In the genomic region with DNA sequence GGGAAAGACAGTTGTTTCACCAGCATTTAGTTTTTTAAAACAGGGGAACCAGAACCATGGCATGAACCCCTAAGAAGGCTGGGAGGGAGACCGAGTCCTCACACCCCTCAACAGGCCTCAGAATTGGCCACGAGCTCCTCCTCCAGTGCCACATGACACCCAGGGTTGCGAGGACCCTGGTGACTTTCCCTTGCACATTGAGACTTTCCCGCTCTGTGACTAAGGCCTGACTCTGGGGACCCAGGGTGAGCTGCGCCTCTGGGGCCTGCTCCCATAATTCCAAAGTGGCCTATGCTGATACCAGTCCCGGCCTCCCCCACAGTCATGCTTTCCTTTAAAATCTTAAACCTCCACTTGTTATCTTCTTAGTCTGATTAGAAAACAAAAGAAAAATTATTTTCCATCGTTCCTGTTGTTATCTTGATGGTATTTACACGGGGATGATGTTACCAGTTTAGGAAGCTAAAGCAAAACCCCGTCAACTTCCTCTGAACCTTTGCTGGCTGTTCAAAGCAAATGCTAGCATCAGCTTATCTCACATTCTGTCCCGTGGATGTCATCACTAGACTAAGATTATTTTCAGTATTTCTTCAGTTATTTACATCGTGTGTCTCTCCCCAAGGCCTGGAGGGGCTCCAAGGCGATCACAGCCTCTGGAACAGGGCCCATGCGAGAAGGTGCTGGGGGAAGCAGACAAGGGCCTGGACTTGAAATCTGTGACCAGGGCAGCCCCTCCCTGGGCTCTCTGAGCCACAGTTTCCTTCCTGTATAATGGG, we compare ENCODE assay signal across 9 cellular contexts. TPM values are rescaled to one million over a fixed set of nuclear protein-coding genes. Genes with fewer than 3 reads are reported as not detected.
DNase-seq lines count a peak whose midpoint lies in the region; ATAC-seq, FAIRE-seq and TF ChIP-seq lines count a peak whose summit lies in the region.
"Had no signal": no experiment of that assay in that cellular context is flagged by ENCODE, and none has a peak within 500 bp of the region (broad histone marks: within the 10 kb centered on the region; RNA-seq: fewer than 3 reads in every experiment).

No MANE protein-coding gene starts in this region.

- H3K36me3 ChIP-seq in K562 (ENCODE audit: control insufficient read depth, insufficient read depth, low read length) (peaks cover 68% of the 10 kb centered on the region; the same call in 2 of the 3 replicates), stomach smooth muscle (ENCODE audit: control insufficient read depth in 2 of 2, insufficient read depth in 2 of 2, low read length in 2 of 2) (peaks cover 3 to 4% of the 10 kb centered on the region in 2 donors)

- H3K4me2 ChIP-seq in K562 (ENCODE audit: insufficient read depth, low read length), result no peak overlapping the region
- H3K4me2 ChIP-seq: KMS-11 had no signal

- no peak for TF ChIP-seq EP300 in K562 (IDR thresholded peaks at IDR 0.05; ENCODE audit: low read length)

- H3K4me1 Mint-ChIP-seq in T-helper 17 cell (peaks cover 84% of the 10 kb centered on the region), memory B cell (peaks cover 85% of the 10 kb centered on the region), Calu3 (ENCODE audit: low read depth, unreplicated experiment) (no peaks in the 10 kb centered on the region)

- no peak overlapping the region for H3K4me3 ChIP-seq in K562
- H3K4me3 ChIP-seq in stomach smooth muscle (ENCODE audit: low read length in 2 of 2), result peak overlapping the region in 1 of 2 donors; percentile 22

- DNase-seq in T-helper 17 cell, result peak in 1 of 3 donors; percentile 30
- peak in 3 of 4 experiments; percentile 16 to 23 (median 23) for DNase-seq in K562 (ENCODE audit: extremely low read depth in 1 of 4, low spot score in 3 of 4)
- DNase-seq in memory B cell (ENCODE audit: low spot score in 2 of 2), result no peak
- DNase-seq in NCI-H2171 (lab: John Stamatoyannopoulos, UW), result no peak
- no peak for DNase-seq in Calu3
- DNase-seq in NCI-H774 (lab: John Stamatoyannopoulos, UW), result no peak
- no peak for DNase-seq in H4 (ENCODE audit: low spot score)

- BruUV-seq in K562 (replicated peaks; lab: Mats Ljungman, UMichigan), result no TSS peak
- BruUV-seq in Calu3 (replicated peaks; lab: Mats Ljungman, UMichigan), result no TSS peak

- H3K79me2 ChIP-seq in K562 (ENCODE audit: control insufficient read depth, insufficient read depth, low read length), result peaks cover 3% of the 10 kb centered on the region; the same call in 1 of the 3 replicates

- no peaks in the 10 kb centered on the region for H4K20me1 ChIP-seq in K562 (replicated peaks; ENCODE audit: control insufficient read depth, insufficient read depth, low read length)

- POLR2A ChIA-PET in K562 (lab: Yijun Ruan, JAX), result interaction anchor here (0.9 to 3.0 kb wide), 4 partner anchors 9 to 16 kb away, joined by 4 to 14 read pairs (median 7); no protein-coding TSS in a partner anchor

- TF ChIP-seq RAD21 in K562 (CRISPR knock-in tag; conservative IDR thresholded peaks at IDR 0.05 in 1 of 2, IDR thresholded peaks at IDR 0.05 in 1 of 2), result no peak

- intact Hi-C loops in K562 (cut with micrococcal nuclease) (no loop called here), Calu3 (cut with micrococcal nuclease; ENCODE audit: unreplicated experiment) (no loop called here)

- CTCF ChIA-PET in K562 (lab: Yijun Ruan, JAX; ENCODE audit: low intra/inter-chr PET ratio) (no interaction called here), Calu3 (lab: Charles Lee) (no interaction called here)

- no peaks in the 10 kb centered on the region for H3K27me3 ChIP-seq in K562 (ENCODE audit: control insufficient read depth in 2 of 2, insufficient read depth in 2 of 2, low read length in 2 of 2)
- H3K27me3 ChIP-seq in stomach smooth muscle (ENCODE audit: control insufficient read depth in 1 of 2, insufficient read depth in 2 of 2, low read length in 2 of 2), result no peaks in the 10 kb centered on the region

- peak overlapping the region; percentile 100 for H3K27ac Mint-ChIP-seq in T-helper 17 cell
- peak overlapping the region; percentile 95 for H3K27ac Mint-ChIP-seq in memory B cell
- no peak overlapping the region for H3K27ac Mint-ChIP-seq in Calu3 (ENCODE audit: unreplicated experiment)

- peak overlapping the region; percentile 85 for H3K4me3 Mint-ChIP-seq in T-helper 17 cell
- peak overlapping the region; percentile 62 for H3K4me3 Mint-ChIP-seq in memory B cell
- no peak overlapping the region for H3K4me3 Mint-ChIP-seq in Calu3 (ENCODE audit: low read depth, unreplicated experiment)

- TF ChIP-seq CTCF in K562 (IDR thresholded peaks at IDR 0.05 in 2 of 3, conservative IDR thresholded peaks at IDR 0.05 in 1 of 3; ENCODE audit: insufficient read depth in 2 of 3, low read depth in 1 of 3, low read length in 3 of 3) (no peak), Calu3 (IDR thresholded peaks at IDR 0.05; ENCODE audit: unreplicated experiment) (no peak)

- H3K9ac ChIP-seq in K562 (ENCODE audit: insufficient read depth in 1 of 2, low read depth in 2 of 2, low read length in 2 of 2) (peak overlapping the region in 1 of 2 experiments; percentile 79; a peak in 2 of 4 replicates), stomach smooth muscle (ENCODE audit: low read length in 2 of 2) (no peak overlapping the region)
- H3K9ac ChIP-seq: KMS-11 had no signal

- WGBS in K562 (ENCODE audit: insufficient coverage, low coverage, missing lambda C conversion rate), result 33% methylated on average over 11 of the region's 13 CpGs

- no peaks in the 10 kb centered on the region for H3K27me3 Mint-ChIP-seq in T-helper 17 cell
- no peaks in the 10 kb centered on the region for H3K27me3 Mint-ChIP-seq in memory B cell
- no peaks in the 10 kb centered on the region for H3K27me3 Mint-ChIP-seq in Calu3 (ENCODE audit: unreplicated experiment)

- no peak for FAIRE-seq in K562 (lab: Jason Lieb, UNC)

- in situ Hi-C loops in K562 (cut with MboI), result no loop called here

- H3K4me1 ChIP-seq in K562 (replicated peaks in 1 of 2; ENCODE audit: control insufficient read depth in 2 of 2, insufficient read depth in 2 of 2, low read length in 2 of 2) (peaks cover 18 to 34% of the 10 kb centered on the region in 2 experiments), stomach smooth muscle (ENCODE audit: control insufficient read depth, insufficient read depth, low read length) (peaks cover 73% of the 10 kb centered on the region)

- TF ChIP-seq POLR2A in K562 (conservative IDR thresholded peaks at IDR 0.05), result no peak

- H3K9me3 Mint-ChIP-seq in memory B cell (no peaks in the 10 kb centered on the region), Calu3 (ENCODE audit: low read depth, unreplicated experiment) (no peaks in the 10 kb centered on the region)

- no peak overlapping the region; the same call in 1 of the 3 replicates for H3K27ac ChIP-seq in K562 (ENCODE audit: extremely low read depth, low read depth, low read length)
- H3K27ac ChIP-seq in stomach smooth muscle (ENCODE audit: low read length), result peak overlapping the region; percentile 18
- H3K27ac ChIP-seq: KMS-11 had no signal

- H3K9me3 ChIP-seq in T-helper 17 cell (ENCODE audit: control insufficient read depth, low read length, poor library complexity, severe bottlenecking) (no peaks in the 10 kb centered on the region), K562 (replicated peaks; ENCODE audit: control insufficient read depth, insufficient read depth, low read depth, low read length) (no peaks in the 10 kb centered on the region), stomach smooth muscle (ENCODE audit: control insufficient read depth in 2 of 2, low read length in 2 of 2) (no peaks in the 10 kb centered on the region)

- no peak overlapping the region for H2AFZ ChIP-seq in K562 (ENCODE audit: low read depth, low read length)

- H3K9me1 ChIP-seq in K562 (ENCODE audit: control insufficient read depth, insufficient read depth, low read length), result peaks cover 3% of the 10 kb centered on the region

- peaks cover 4% of the 10 kb centered on the region for H3K36me3 Mint-ChIP-seq in T-helper 17 cell (ENCODE audit: low read depth)
- H3K36me3 Mint-ChIP-seq in memory B cell, result peaks cover 22% of the 10 kb centered on the region
- H3K36me3 Mint-ChIP-seq in Calu3 (ENCODE audit: insufficient read depth, unreplicated experiment), result no peaks in the 10 kb centered on the region

- ATAC-seq in T-helper 17 cell (peak; percentile 62), K562 (peak; percentile 38; the same call in 2 of the 3 replicates), memory B cell (ENCODE audit: low read depth) (peak; percentile 14)

TF ChIP-seq in K562, 482 proteins besides CTCF, POLR2A, EP300 and RAD21 (continues in another document):
- TF ChIP-seq E2F6 (IDR thresholded peaks at IDR 0.05; ENCODE audit: borderline replicate concordance in 1 of 2, extremely low read depth in 1 of 2, insufficient read depth in 1 of 2, insufficient read length in 1 of 2, low read depth in 1 of 2, low read length in 1 of 2, poor library complexity in 1 of 2, severe bottlenecking in 1 of 2) (peak; percentile 47 to 80), MAFK (IDR thresholded peaks at IDR 0.05; ENCODE audit: low read length) (no peak), ZNF707 (CRISPR knock-in tag; conservative IDR thresholded peaks at IDR 0.05) (no peak), ATF7 (IDR thresholded peaks at IDR 0.05) (peak; percentile 30; the same call in 1 of the 2 replicates)

RNA-seq across cellular contexts. Expression of gene FAM53B, which starts 42.1 kb away (rescaled TPM):
- total RNA-seq in T-helper 17 cell, result 10 to 100 TPM; 68.5 to 69.2 TPM
- 11.6 and 20.0 TPM in 2 replicates for total RNA-seq in K562 (2011; cell fraction: chromatin; rRNA removed; ENCODE audit: low replicate concordance)
- total RNA-seq in K562 (2011; cell fraction: nucleolus; rRNA removed), result 13.0 and 13.7 TPM in 2 replicates
- 8.9 and 12.2 TPM in 2 replicates for total RNA-seq in K562 (2011; cell fraction: nucleoplasm; rRNA removed)
- 11.9 and 17.2 TPM in 2 replicates for total RNA-seq in K562 (2014; rRNA removed)
- total RNA-seq in K562 (2014; rRNA removed; fragmentation: Illumina TruSeq; extraction: Trizol), result 4.2 and 5.0 TPM in 2 replicates
- total RNA-seq in K562 (2015; rRNA removed; fragmentation: Illumina TruSeq; extraction: Trizol), result 10.6 and 10.8 TPM in 2 replicates
- 16.5 and 17.0 TPM in 2 replicates for total RNA-seq in K562 (2021)
- 3.9 and 4.5 TPM in 2 replicates for polyA plus RNA-seq in K562 (2011; rRNA removed)
- polyA plus RNA-seq in K562 (2011; cell fraction: cytosol; rRNA removed), result 5.1 and 9.0 TPM in 2 replicates
- 5.9 and 8.3 TPM in 2 replicates for polyA plus RNA-seq in K562 (2011; cell fraction: nucleus; rRNA removed)
- 7.8 and 8.4 TPM in 2 replicates for polyA plus RNA-seq in K562 (2012)
- polyA plus RNA-seq in K562 (2014; fragmentation: Illumina TruSeq; extraction: Trizol), result 5.0 and 7.5 TPM in 2 replicates
- under 1 TPM; 0.03 to 0.08 TPM for polyA plus RNA-seq in K562 (2014; fragmentation: Nextera tagmentation; extraction: Ambion mirVana)
- 6.5 and 6.6 TPM in 2 replicates for polyA plus RNA-seq in K562 (2014; rRNA removed)
- polyA minus RNA-seq in K562 (2011; rRNA and poly(A)+ RNA removed), result 6.9 and 7.9 TPM in 2 replicates
- polyA minus RNA-seq in K562 (2011; cell fraction: cytosol; rRNA and poly(A)+ RNA removed), result 10.2 and 11.9 TPM in 2 replicates
- 5.5 and 9.6 TPM in 2 replicates for polyA minus RNA-seq in K562 (2011; cell fraction: nucleus; rRNA and poly(A)+ RNA removed)
- total RNA-seq in Calu3 (2022), result 11.2 and 12.5 TPM in 2 replicates
- total RNA-seq in H4 (2014; rRNA removed; shearing (Covaris generic)), result 7.4 and 10.5 TPM in 2 replicates

Comparison
In these comparisons a context has a peak if more than half of its experiments do, and no peak if none do; other contexts are left out.
1. DNase-seq: peak in K562 (3 of 4); none in memory B cell (0 of 2), NCI-H2171 (single experiment), Calu3 (single experiment), NCI-H774 (single experiment) and H4 (single experiment).
2. Peak in every context shown above with its lines, with median percentiles within 50 percentile points of each other: ATAC-seq.